ENCODE assay signal across 13 cellular contexts in the genomic region with DNA sequence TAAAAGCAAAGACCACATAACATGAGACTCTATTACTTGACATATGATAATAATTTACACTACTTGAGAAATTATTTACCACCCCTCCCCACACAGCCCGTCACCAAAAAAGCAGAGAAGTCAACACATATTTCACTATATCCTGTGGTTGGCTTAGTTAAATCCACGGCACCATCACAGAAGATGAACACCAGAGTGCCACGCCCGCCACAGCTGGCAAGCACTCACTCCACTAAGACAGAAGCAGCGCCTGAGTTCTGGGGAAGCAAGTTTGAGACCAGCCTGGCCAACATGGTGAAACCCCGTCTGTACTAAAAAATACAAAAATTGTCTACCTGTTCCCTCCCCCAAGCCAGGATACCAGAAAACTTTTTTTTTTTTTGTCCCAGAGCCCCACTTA. TPM values are rescaled to one million over a fixed set of nuclear protein-coding genes. Genes with fewer than 3 reads are reported as not detected.
A peak's percentile ranks its signal among the peaks of the same experiment; 100 is the strongest.
DNase-seq lines count a peak whose midpoint lies in the region; ATAC-seq lines count a peak whose summit lies in the region.
"Had no signal": no experiment of that assay in that cellular context is flagged by ENCODE, and none has a peak within 500 bp of the region (broad histone marks: within the 10 kb centered on the region; RNA-seq: fewer than 3 reads in every experiment).

No MANE protein-coding gene starts in this region.

- no peak overlapping the region for H3K4me2 ChIP-seq in mesenchymal stem cell (ENCODE audit: low read length, poor library complexity, severe bottlenecking)

- no peaks in the 10 kb centered on the region for H3K27me3 Mint-ChIP-seq in stimulated activated naive CD8-positive, alpha-beta T cell treated with anti-CD3 and anti-CD28 coated beads, Interleukin-15, amount 100 ng/mL, for 72 hours
- H3K27me3 Mint-ChIP-seq: brain; CD8-positive, alpha-beta memory T cell; stimulated activated naive CD8-positive, alpha-beta T cell treated with anti-CD3 and anti-CD28 coated beads, Interleukin-15, Interleukin-2, amounts not matched to agents 100 ng/mL and 50 ng/mL, for 24 hours had no signal

- H3K4ac ChIP-seq in mesenchymal stem cell (ENCODE audit: low read depth in 1 of 2, low read length in 2 of 2) = no peak overlapping the region

- H4K91ac ChIP-seq in mesenchymal stem cell (ENCODE audit: low read length) = peak overlapping the region; percentile 82

- H2BK120ac ChIP-seq in mesenchymal stem cell (ENCODE audit: low read depth, low read length) = no peak overlapping the region

- peaks cover 23% of the 10 kb centered on the region for H3K79me1 ChIP-seq in mesenchymal stem cell (replicated peaks; ENCODE audit: low read length, poor library complexity, severe bottlenecking)

- no peaks in the 10 kb centered on the region for H3K9me3 Mint-ChIP-seq in stimulated activated naive CD8-positive, alpha-beta T cell treated with anti-CD3 and anti-CD28 coated beads, Interleukin-15, amount 100 ng/mL, for 72 hours
- H3K9me3 Mint-ChIP-seq: brain; CD8-positive, alpha-beta memory T cell; stimulated activated naive CD8-positive, alpha-beta T cell treated with anti-CD3 and anti-CD28 coated beads, Interleukin-15, Interleukin-2, amounts not matched to agents 100 ng/mL and 50 ng/mL, for 24 hours had no signal

- H3K9ac ChIP-seq in mesenchymal stem cell (ENCODE audit: low read length) = no peak overlapping the region

- no peak for ATAC-seq in stimulated activated naive CD8-positive, alpha-beta T cell treated with anti-CD3 and anti-CD28 coated beads, Interleukin-15, amount 100 ng/mL, for 72 hours
- no peak for ATAC-seq in stimulated activated naive CD8-positive, alpha-beta T cell treated with anti-CD3 and anti-CD28 coated beads, Interleukin-15, Interleukin-2, amounts not matched to agents 100 U/mL and 50 U/mL, for 24 hours
- ATAC-seq in HG03095 (IDR thresholded peaks at IDR 0.05; ENCODE audit: unreplicated experiment) = no peak

- peak overlapping the region in 1 of 2 experiments; percentile 49 for H2BK12ac ChIP-seq in mesenchymal stem cell (ENCODE audit: low read length in 2 of 2)

- 89% methylated on average over 6 of the region's 6 CpGs for whole genome bisulfite sequencing in mesenchymal stem cell

- H2BK5ac ChIP-seq in mesenchymal stem cell (ENCODE audit: low read depth, low read length, poor library complexity, severe bottlenecking) = no peak overlapping the region

- DNase-seq in stimulated activated naive CD8-positive, alpha-beta T cell treated with anti-CD3 and anti-CD28 coated beads, Interleukin-15, amount 100 ng/mL, for 72 hours = no peak
- DNase-seq in stimulated activated naive CD8-positive, alpha-beta T cell treated with anti-CD3 and anti-CD28 coated beads, Interleukin-15, Interleukin-2, amounts not matched to agents 100 U/mL and 50 U/mL, for 24 hours = no peak
- peak; percentile 36 for DNase-seq in amniotic epithelial cell (ENCODE audit: low read depth)
- no peak for DNase-seq in mesenchymal stem cell
- DNase-seq in NCI-H1417 treated with DMSO at 0.1 percent for 48 hours (lab: John Stamatoyannopoulos, UW) = no peak
- DNase-seq in NCI-H187 treated with DMSO at 0.1 percent for 48 hours (lab: John Stamatoyannopoulos, UW) = no peak
- DNase-seq in A172 (ENCODE audit: low spot score) = no peak
- DNase-seq: CD8-positive, alpha-beta memory T cell; foreskin melanocyte; NCI-H2171 had no signal

- no peaks in the 10 kb centered on the region for H3K27me3 ChIP-seq in mesenchymal stem cell (ENCODE audit: control insufficient read depth in 1 of 2, insufficient read depth in 1 of 2, low read length in 2 of 2)

- H3K14ac ChIP-seq in mesenchymal stem cell (ENCODE audit: low read length in 2 of 2) = peak overlapping the region in 1 of 2 experiments; percentile 38

- no peak overlapping the region for H3K27ac ChIP-seq in mesenchymal stem cell (ENCODE audit: low read length, poor library complexity, severe bottlenecking)

- H2AFZ ChIP-seq in mesenchymal stem cell (ENCODE audit: low read depth, low read length) = no peak overlapping the region

- H3K4me1 ChIP-seq in mesenchymal stem cell (ENCODE audit: control insufficient read depth, insufficient read depth, low read depth, low read length) = peaks cover 25% of the 10 kb centered on the region

- H3K23ac ChIP-seq in mesenchymal stem cell (ENCODE audit: low read length in 2 of 2) = no peak overlapping the region

- H3K4me1 Mint-ChIP-seq in stimulated activated naive CD8-positive, alpha-beta T cell treated with anti-CD3 and anti-CD28 coated beads, Interleukin-15, amount 100 ng/mL, for 72 hours = peaks cover 88% of the 10 kb centered on the region

- H4K8ac ChIP-seq in mesenchymal stem cell (ENCODE audit: low read length) = peak overlapping the region; percentile 30

- H2BK15ac ChIP-seq in mesenchymal stem cell (ENCODE audit: low read depth, poor library complexity, severe bottlenecking) = peak overlapping the region; percentile 63

- H3K4me3 Mint-ChIP-seq in stimulated activated naive CD8-positive, alpha-beta T cell treated with anti-CD3 and anti-CD28 coated beads, Interleukin-15, amount 100 ng/mL, for 72 hours = no peak overlapping the region
- H3K4me3 Mint-ChIP-seq: brain; stimulated activated naive CD8-positive, alpha-beta T cell treated with anti-CD3 and anti-CD28 coated beads, Interleukin-15, Interleukin-2, amounts not matched to agents 100 ng/mL and 50 ng/mL, for 24 hours had no signal

- no peaks in the 10 kb centered on the region for H3K9me3 ChIP-seq in mesenchymal stem cell (ENCODE audit: control insufficient read depth, low read length)

- H3K27ac Mint-ChIP-seq in stimulated activated naive CD8-positive, alpha-beta T cell treated with anti-CD3 and anti-CD28 coated beads, Interleukin-15, amount 100 ng/mL, for 72 hours = peak overlapping the region; percentile 45 to 66
- H3K27ac Mint-ChIP-seq: stimulated activated naive CD8-positive, alpha-beta T cell treated with anti-CD3 and anti-CD28 coated beads, Interleukin-15, Interleukin-2, amounts not matched to agents 100 ng/mL and 50 ng/mL, for 24 hours had no signal

- no peak overlapping the region for H3K4me3 ChIP-seq in mesenchymal stem cell (ENCODE audit: insufficient read depth in 1 of 2, low read depth in 1 of 2, low read length in 2 of 2)

- H2AK5ac ChIP-seq in mesenchymal stem cell (ENCODE audit: low read length, severe bottlenecking) = peak overlapping the region; percentile 35

- H3K18ac ChIP-seq in mesenchymal stem cell (ENCODE audit: low read depth in 1 of 2, low read length in 2 of 2) = peak overlapping the region; percentile 31 to 59

- peaks cover 8 to 10% of the 10 kb centered on the region in 2 experiments for H3K36me3 ChIP-seq in mesenchymal stem cell (ENCODE audit: control insufficient read depth in 1 of 2, insufficient read depth in 2 of 2, low read depth in 1 of 2, low read length in 2 of 2)

RNA-seq across cellular contexts. Expression of a gene that starts 53.1 kb away (rescaled TPM):
- 33.2 TPM for polyA plus RNA-seq in mesenchymal stem cell (2013, experiment 1 of 2)
- 35.1 TPM for polyA plus RNA-seq in mesenchymal stem cell (2013, experiment 2 of 2)
- total RNA-seq in A172 (2014; rRNA removed; shearing (Covaris generic)) = 31.4 and 35.9 TPM in 2 replicates
